In genomic region chr15:49918106-49918505, GRCh38 we compare ENCODE assay signal across 19 cellular contexts.
DNase-seq lines count a peak whose midpoint lies in the region; ATAC-seq, FAIRE-seq and TF ChIP-seq lines count a peak whose summit lies in the region.
"Had no signal": no experiment of that assay in that cellular context is flagged by ENCODE, and none has a peak within 500 bp of the region (broad histone marks: within the 10 kb centered on the region; RNA-seq: fewer than 3 reads in every experiment).

No MANE protein-coding gene starts in this region.

- no peaks in the 10 kb centered on the region for H3K27me3 ChIP-seq in bronchial epithelial cell (ENCODE audit: control insufficient read depth, insufficient read depth, low read length)
- H3K27me3 ChIP-seq: BE2C, gastroesophageal sphincter, thyroid gland had no signal

- no peak for ATAC-seq in GM21576 (IDR thresholded peaks at IDR 0.05; ENCODE audit: unreplicated experiment)
- no peak for ATAC-seq in GM21529 (IDR thresholded peaks at IDR 0.05; ENCODE audit: unreplicated experiment)
- no peak for ATAC-seq in HG03439 (IDR thresholded peaks at IDR 0.05; ENCODE audit: unreplicated experiment)
- ATAC-seq: gastroesophageal sphincter; naive thymus-derived CD8-positive, alpha-beta T cell; stimulated activated effector memory CD8-positive, alpha-beta T cell treated with anti-CD3 and anti-CD28 coated beads, Interleukin-12 subunit alpha, Interleukin-12 subunit beta, amount 100 ng/mL, for 72 hours had no signal

- no peak overlapping the region for H3K4me3 ChIP-seq in bronchial epithelial cell (ENCODE audit: low read depth, low read length)
- H3K4me3 ChIP-seq: gastroesophageal sphincter, prostate gland, thyroid gland had no signal

- H3K36me3 ChIP-seq in bronchial epithelial cell (ENCODE audit: control insufficient read depth, insufficient read depth, low read length) = no peaks in the 10 kb centered on the region
- H3K36me3 ChIP-seq: BE2C, gastroesophageal sphincter, prostate gland, thyroid gland had no signal

- FAIRE-seq in bronchial epithelial cell (lab: Jason Lieb, UNC) = no peak
- FAIRE-seq: colon, D721Med, GM12891 had no signal

- TF ChIP-seq CTCF in bronchial epithelial cell (IDR thresholded peaks at IDR 0.05; ENCODE audit: insufficient read depth, low read length, severe bottlenecking) = no peak

- peak; percentile 23 for DNase-seq in EL
- DNase-seq in NCI-H446 treated with DMSO at 0.1 percent for 48 hours (lab: John Stamatoyannopoulos, UW) = peak; percentile 1
- peak; percentile 38 for DNase-seq in bronchial epithelial cell (ENCODE audit: low read depth)
- peak; percentile 36 to 53 for DNase-seq in lung microvascular endothelial cell (ENCODE audit: low read depth in 2 of 2)
- DNase-seq: BE2C; GF-D8; naive thymus-derived CD8-positive, alpha-beta T cell; SIG-M5; T-helper 2 cell; thyroid gland had no signal
